16 cellular contexts compared by ENCODE assay signal in the genomic region with DNA sequence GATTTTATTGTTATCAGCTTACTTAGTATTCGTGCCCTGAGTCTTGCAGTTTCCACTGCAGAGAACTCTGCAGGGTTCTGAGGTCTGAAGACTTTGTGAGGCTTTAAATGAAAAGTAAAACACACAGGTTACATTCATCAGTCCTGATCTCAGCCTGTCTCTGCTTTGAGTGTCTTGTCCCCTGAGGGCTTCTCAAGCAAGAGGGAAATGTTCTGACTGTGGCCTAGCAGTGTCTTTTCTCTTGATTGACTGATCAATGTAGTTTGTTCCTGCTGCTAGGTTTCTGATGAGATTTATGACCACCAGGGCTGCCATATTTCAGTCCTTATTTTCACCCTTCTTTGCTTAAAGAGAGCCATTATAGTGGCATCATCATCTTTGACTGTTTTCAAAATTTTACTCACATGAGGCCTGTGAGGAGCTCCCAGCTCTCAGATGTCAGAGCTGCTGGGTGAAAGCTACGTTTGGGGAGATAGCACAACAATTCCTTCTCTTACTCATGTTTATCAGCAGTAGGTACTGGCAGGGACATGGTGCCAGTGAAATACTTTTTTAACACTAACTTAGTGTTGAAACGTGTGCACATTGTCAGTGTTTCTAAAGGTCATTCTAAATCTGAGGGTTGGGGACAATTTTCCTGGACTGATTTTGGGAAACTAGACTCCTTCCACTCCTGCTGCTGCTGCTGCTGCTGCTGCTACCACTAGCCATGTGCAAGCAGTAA.
"Had no signal": no experiment of that assay in that cellular context is flagged by ENCODE, and none has a peak within 500 bp of the region (broad histone marks: within the 10 kb centered on the region; RNA-seq: fewer than 3 reads in every experiment).

No MANE protein-coding gene starts in this region.

- H2AFZ ChIP-seq: parathyroid adenoma had no signal

- H3K4me3 Mint-ChIP-seq: activated T-cell treated with anti-CD3 and anti-CD28 coated beads, Interleukin-2, amount 50 U/mL, for 4 hours; memory B cell; neural crest cell had no signal

- H3K4me3 ChIP-seq: esophagus muscularis mucosa, skin epidermis, stomach, uterus had no signal

- H3K4me1 Mint-ChIP-seq: memory B cell had no signal

- H3K9me3 Mint-ChIP-seq: activated T-cell treated with anti-CD3 and anti-CD28 coated beads, Interleukin-2, amount 50 U/mL, for 4 hours had no signal

- H3K4me1 ChIP-seq: parathyroid adenoma, stomach, uterus had no signal

- H3K9me3 ChIP-seq: esophagus muscularis mucosa, stomach, uterus had no signal

- H3K27ac ChIP-seq: brain microvascular endothelial cell, esophagus muscularis mucosa, parathyroid adenoma, skin epidermis, stomach, uterus had no signal

- DNase-seq: activated CD4-positive, alpha-beta T cell treated with anti-CD3 and anti-CD28 coated beads for 1 hour; activated CD4-positive, alpha-beta T cell treated with anti-CD3 and anti-CD28 coated beads, Interleukin-2, amount 50 U/mL, for 48 hours; activated effector memory CD4-positive, alpha-beta T cell treated with anti-CD3 and anti-CD28 coated beads, Interleukin-2, amount 50 U/mL, for 16 hours; activated T-cell treated with anti-CD3 and anti-CD28 coated beads, Interleukin-2, amount 50 U/mL, for 4 hours; amniotic stem cell; brain microvascular endothelial cell; dermis blood vessel endothelial cell; stomach; T-helper 9 cell; uterus had no signal

- H3K9ac ChIP-seq: parathyroid adenoma had no signal

- H3K79me2 ChIP-seq: parathyroid adenoma had no signal

- H3K27ac Mint-ChIP-seq: activated naive CD4-positive, alpha-beta T cell treated with anti-CD3 and anti-CD28 coated beads, Interleukin-2, amount 50 U/mL, for 72 hours; memory B cell had no signal

- H3K36me3 Mint-ChIP-seq: activated naive CD4-positive, alpha-beta T cell treated with anti-CD3 and anti-CD28 coated beads, Interleukin-2, amount 50 U/mL, for 72 hours had no signal

- H3K36me3 ChIP-seq: brain microvascular endothelial cell, esophagus muscularis mucosa, stomach, uterus had no signal

- H3K27me3 ChIP-seq: brain microvascular endothelial cell, esophagus muscularis mucosa, stomach, uterus had no signal
